ENCODE assay signal across 7 cellular contexts in genomic region chr19:56314018-56314583, GRCh38. TPM values are rescaled to one million over a fixed set of nuclear protein-coding genes. Genes with fewer than 3 reads are reported as not detected.
DNase-seq lines count a peak whose midpoint lies in the region; ATAC-seq and TF ChIP-seq lines count a peak whose summit lies in the region.

No MANE protein-coding gene starts in this region.

- no peaks in the 10 kb centered on the region for H3K27me3 ChIP-seq in WERI-Rb-1 (ENCODE audit: insufficient read depth, low read depth, severe bottlenecking)
- H3K27me3 ChIP-seq in heart right ventricle = no peaks in the 10 kb centered on the region
- no peaks in the 10 kb centered on the region for H3K27me3 ChIP-seq in gastrocnemius medialis

- H3K9me3 ChIP-seq in WERI-Rb-1 (ENCODE audit: severe bottlenecking) (no peaks in the 10 kb centered on the region), heart right ventricle (no peaks in the 10 kb centered on the region), gastrocnemius medialis (no peaks in the 10 kb centered on the region)

- TF ChIP-seq POLR2A in gastrocnemius medialis (IDR thresholded peaks at IDR 0.05) = peak in 1 of 2 donors; percentile 6

- peak; percentile 38 for DNase-seq in GM13977 (ENCODE audit: low spot score)
- peak; percentile 12 for DNase-seq in WERI-Rb-1
- no peak for DNase-seq in heart right ventricle
- peak in 1 of 2 donors; percentile 15 for DNase-seq in gastrocnemius medialis
- DNase-seq in germinal center (ENCODE audit: low spot score) = no peak
- no peak for DNase-seq in RPMI8226

- peak overlapping the region; percentile 94 for H3K27ac ChIP-seq in WERI-Rb-1
- H3K27ac ChIP-seq in heart right ventricle = peak overlapping the region; percentile 71 to 99 (median 96)
- H3K27ac ChIP-seq in gastrocnemius medialis = peak overlapping the region; percentile 92 to 99 (median 96)

- TF ChIP-seq CTCF in GM13977 (IDR thresholded peaks at IDR 0.05; ENCODE audit: extremely low read depth, insufficient read depth, missing control alignments) (no peak), WERI-Rb-1 (IDR thresholded peaks at IDR 0.05; ENCODE audit: low read depth, low read length) (no peak), heart right ventricle (IDR thresholded peaks at IDR 0.05) (no peak), gastrocnemius medialis (IDR thresholded peaks at IDR 0.05 in 4 of 5, conservative IDR thresholded peaks at IDR 0.05 in 1 of 5) (no peak)

- peak; percentile 3 for ATAC-seq in HG03139 (IDR thresholded peaks at IDR 0.05; ENCODE audit: unreplicated experiment)
- ATAC-seq in heart right ventricle = peak in 5 of 8 donors; percentile 1 to 6 (median 4)
- ATAC-seq in gastrocnemius medialis = no peak

- intact Hi-C loops in heart right ventricle (cut with DNase I) (loop anchor here in 5 of 10 donors (2.0 to 10.0 kb wide), 4 partner anchors 55 to 173 kb away; partner anchors contain the start of genes ZNF444 (in 3 of the 5) and ZNF582 (in 2 of the 5)), gastrocnemius medialis (cut with DNase I; ENCODE audit: low total_unique reads) (loop anchor here (2.0 to 10.0 kb wide), 7 partner anchors 53 to 1121 kb away; partner anchors contain the start of genes ZFP28, ZNF444, ZNF470 and ZNF583)

- H3K36me3 ChIP-seq in WERI-Rb-1 (no peaks in the 10 kb centered on the region), heart right ventricle (peaks cover 0 to 35% (median 10%) of the 10 kb centered on the region in 9 donors), gastrocnemius medialis (peaks cover 0 to 10% of the 10 kb centered on the region in 2 donors)

- 1% methylated on average over 22 of the region's 22 CpGs for WGBS in heart right ventricle, 2 donors

- H3K4me1 ChIP-seq in heart right ventricle (peaks cover 0 to 48% (median 18%) of the 10 kb centered on the region in 9 donors), gastrocnemius medialis (peaks cover 13 to 15% of the 10 kb centered on the region in 2 donors)

- in situ Hi-C loops in GM13977 (cut with MboI; ENCODE audit: low pct_unique_long_range_greater_than_20kb, low sequenced_read_pairs, unreplicated experiment) = loop anchor here (25.0 kb wide), 1 partner anchor 627 kb away; the partner anchor contains the start of gene EPN1
- in situ Hi-C loops in gastrocnemius medialis (cut with MboI; ENCODE audit: low sequenced_read_pairs in 4 of 4) = loop anchor here in 2 of 4 donors (10.0 kb wide), 1 partner anchor 179 kb away; no protein-coding TSS in a partner anchor

- peak overlapping the region; percentile 68 for H3K4me3 ChIP-seq in WERI-Rb-1 (ENCODE audit: low read depth, low read length)
- peak overlapping the region; percentile 40 to 83 (median 72) for H3K4me3 ChIP-seq in heart right ventricle
- H3K4me3 ChIP-seq in gastrocnemius medialis = peak overlapping the region; percentile 73 to 81 (median 78)

RNA-seq across cellular contexts. Expression of gene ZSCAN5A, which starts 0.5 kb away (rescaled TPM):
- total RNA-seq in heart right ventricle (10 to 100 TPM; 17.7 to 33.4 (median 21.4) TPM), gastrocnemius medialis (10 to 100 TPM in 1 of 4 donors, 1 to 10 TPM in 2, under 1 TPM in 1; 1.00 to 26.1 (median 3.6) TPM)
- polyA plus RNA-seq in heart right ventricle = 10 to 100 TPM in 1 of 2 donors, 1 to 10 TPM in 1; 9.5 to 10.4 TPM

RNA-seq across cellular contexts. Expression of gene EDDM13, which starts 41.6 kb away (rescaled TPM):
- total RNA-seq in heart right ventricle (under 1 TPM in 3 of 10 donors, not detected in 7; 0.50 to 0.87 (median 0.61) TPM), gastrocnemius medialis (not detected)
- polyA plus RNA-seq in heart right ventricle = under 1 TPM in 1 of 2 donors, not detected in 1; 0.39 TPM

Comparison
In these comparisons a context has a peak if more than half of its experiments do, and no peak if none do; other contexts are left out.
1. DNase-seq: peak in GM13977 (single experiment) and WERI-Rb-1 (single experiment); none in heart right ventricle (0 of 2), germinal center (single experiment) and RPMI8226 (single experiment).
2. ATAC-seq: peak in HG03139 (single experiment) and heart right ventricle (5 of 8); none in gastrocnemius medialis (0 of 2).
3. Peak in every context shown above with its lines, with median percentiles within 50 percentile points of each other: H3K27ac ChIP-seq and H3K4me3 ChIP-seq.